In genomic region chr1:44777969-44778635, GRCh38 we compare ENCODE assay signal across 12 cellular contexts. TPM values are rescaled to one million over a fixed set of nuclear protein-coding genes. Genes with fewer than 3 reads are reported as not detected.
DNase-seq lines count a peak whose midpoint lies in the region; ATAC-seq and TF ChIP-seq lines count a peak whose summit lies in the region.
"Had no signal": no experiment of that assay in that cellular context is flagged by ENCODE, and none has a peak within 500 bp of the region (broad histone marks: within the 10 kb centered on the region; RNA-seq: fewer than 3 reads in every experiment).

No MANE protein-coding gene starts in this region.

- POLR2A ChIA-PET in HCT116 (lab: Charles Lee), result interaction anchor here (1.0 kb wide), 1 partner anchor 11 kb away, joined by 4 read pairs; no protein-coding TSS in a partner anchor
- POLR2A ChIA-PET in activated CD4-positive, alpha-beta memory T cell treated with anti-CD3 and anti-CD28 coated beads, Interleukin-2, amount 10 ng/mL, durations not matched to agents 7 days and 5 days (lab: Charles Lee), result interaction anchor here (1.0 to 17.1 kb wide), 10 partner anchors 7 to 562 kb away, joined by 3 to 454 read pairs (median 24); partner anchors contain the start of genes BEST4, BTBD19, DYNLT4 and HECTD3

- H3K79me2 ChIP-seq in HCT116 (ENCODE audit: insufficient read depth, low read length), result peaks cover 43% of the 10 kb centered on the region
- peaks cover 41% of the 10 kb centered on the region for H3K79me2 ChIP-seq in MM.1S (ENCODE audit: low read length)

- peak overlapping the region; percentile 58 for H3K27ac Mint-ChIP-seq in activated CD4-positive, alpha-beta memory T cell treated with anti-CD3 and anti-CD28 coated beads, Interleukin-2, amount 10 ng/mL, durations not matched to agents 7 days and 5 days
- peak overlapping the region; percentile 63 to 96 (median 95) for H3K27ac Mint-ChIP-seq in immature natural killer cell

- H3K27ac ChIP-seq in BLaER1 (0 out of 2 replicates have a peak overlapping the region, but pooled peaks have one; percentile 99), HCT116 (ENCODE audit: low read depth, low read length) (peak overlapping the region; percentile 86), coronary artery (no peak overlapping the region), MM.1S (ENCODE audit: low read length) (no peak overlapping the region)

- CTCF ChIA-PET in HCT116 (lab: Charles Lee), result no interaction called here
- CTCF ChIA-PET in activated CD4-positive, alpha-beta memory T cell treated with anti-CD3 and anti-CD28 coated beads, Interleukin-2, amount 10 ng/mL, durations not matched to agents 7 days and 5 days (lab: Charles Lee), result interaction anchor here (3.9 kb wide), 1 partner anchor 48 kb away, joined by 38 read pairs; the partner anchor contains the start of gene RNU5D-1

- H3K9ac ChIP-seq in BLaER1 (peak overlapping the region; percentile 98), HCT116 (ENCODE audit: low read length) (no peak overlapping the region), MM.1S (ENCODE audit: low read length) (no peak overlapping the region)

- H3K4me1 ChIP-seq in BLaER1 (peaks cover 43% of the 10 kb centered on the region), HCT116 (ENCODE audit: control insufficient read depth in 1 of 2, insufficient read depth in 2 of 2, low read length in 2 of 2) (peaks cover 10 to 24% of the 10 kb centered on the region in 2 experiments), MM.1S (ENCODE audit: low read length) (0 out of 2 replicates have a peak, but pooled peaks cover 7% of the 10 kb centered on the region)

- peaks cover 66% of the 10 kb centered on the region for H3K36me3 Mint-ChIP-seq in activated CD4-positive, alpha-beta memory T cell treated with anti-CD3 and anti-CD28 coated beads, Interleukin-2, amount 10 ng/mL, durations not matched to agents 7 days and 5 days (ENCODE audit: low read depth)
- H3K36me3 Mint-ChIP-seq in immature natural killer cell, result peaks cover 7 to 38% (median 24%) of the 10 kb centered on the region in 3 donors

- ATAC-seq in HCT116, result no peak

- 71 to 77% methylated on average over 13 of the region's 13 CpGs for WGBS in lower leg skin, 2 donors

- H3K9me3 Mint-ChIP-seq in activated CD4-positive, alpha-beta memory T cell treated with anti-CD3 and anti-CD28 coated beads, Interleukin-2, amount 10 ng/mL, durations not matched to agents 7 days and 5 days, result no peaks in the 10 kb centered on the region
- no peaks in the 10 kb centered on the region for H3K9me3 Mint-ChIP-seq in immature natural killer cell
- H3K9me3 Mint-ChIP-seq: naive B cell had no signal

- intact Hi-C loops in HCT116 (cut with micrococcal nuclease), result no loop called here
- intact Hi-C loops in lower leg skin (cut with DNase I; ENCODE audit: low total_unique reads), result no loop called here

- no peak for TF ChIP-seq RAD21 in HCT116 (IDR thresholded peaks at IDR 0.05; ENCODE audit: low read depth)

- DNase-seq in HCT116 (ENCODE audit: low read depth, low spot score), result no peak
- DNase-seq in activated CD4-positive, alpha-beta memory T cell treated with anti-CD3 and anti-CD28 coated beads, Interleukin-2, amount 10 ng/mL, durations not matched to agents 7 days and 5 days, result no peak
- DNase-seq in immature natural killer cell, result no peak
- DNase-seq in coronary artery (ENCODE audit: low spot score), result no peak
- DNase-seq in iPS-NIHi11 (ENCODE audit: low spot score), result no peak
- DNase-seq in MM.1S, result no peak
- DNase-seq in lower leg skin (ENCODE audit: low spot score in 2 of 2), result no peak
- DNase-seq: activated gamma-delta T cell, GOT3, naive B cell had no signal

- no TSS peak for BruUV-seq in HCT116 (replicated peaks; lab: Mats Ljungman, UMichigan)

- RAD21 ChIA-PET in HCT116 (lab: Charles Lee; ENCODE audit: low non-redundant PET in 1 of 2, low total read pairs in 2 of 2, uncharacterized antibody in 2 of 2, unreplicated experiment in 2 of 2), result no interaction called here

- H3K4me3 ChIP-seq in BLaER1 (peak overlapping the region; percentile 96), HCT116 (replicated peaks in 1 of 2; ENCODE audit: low read depth in 1 of 2, low read length in 2 of 2) (no peak overlapping the region), coronary artery (no peak overlapping the region), MM.1S (ENCODE audit: low read length) (no peak overlapping the region), lower leg skin (ENCODE audit: low read depth, poor library complexity, severe bottlenecking) (no peak overlapping the region)

- H2AFZ ChIP-seq in HCT116 (ENCODE audit: low read depth, low read length, poor library complexity, severe bottlenecking), result no peak overlapping the region
- H2AFZ ChIP-seq in MM.1S (ENCODE audit: low read length), result no peak overlapping the region

- peaks cover 46% of the 10 kb centered on the region for H3K4me1 Mint-ChIP-seq in activated CD4-positive, alpha-beta memory T cell treated with anti-CD3 and anti-CD28 coated beads, Interleukin-2, amount 10 ng/mL, durations not matched to agents 7 days and 5 days
- peaks cover 33 to 47% of the 10 kb centered on the region in 2 donors for H3K4me1 Mint-ChIP-seq in immature natural killer cell

- no peak for TF ChIP-seq CTCF in HCT116 (IDR thresholded peaks at IDR 0.05 in 2 of 3, conservative IDR thresholded peaks at IDR 0.05 in 1 of 3; ENCODE audit: borderline replicate concordance in 1 of 3, insufficient read depth in 1 of 3, low read depth in 2 of 3, low read length in 2 of 3)
- no peak for TF ChIP-seq CTCF in coronary artery (IDR thresholded peaks at IDR 0.05)
- TF ChIP-seq CTCF in MM.1S (IDR thresholded peaks at IDR 0.05; ENCODE audit: low read length), result no peak
- no peak for TF ChIP-seq CTCF in lower leg skin (IDR thresholded peaks at IDR 0.05)

- H4K20me1 ChIP-seq in BLaER1 (peaks cover 49% of the 10 kb centered on the region), HCT116 (ENCODE audit: insufficient read depth) (peaks cover 18% of the 10 kb centered on the region; the same call in 1 of the 2 replicates), MM.1S (ENCODE audit: insufficient read depth, low read length) (peaks cover 11% of the 10 kb centered on the region; the same call in 1 of the 2 replicates)

- no peaks in the 10 kb centered on the region for H3K27me3 ChIP-seq in BLaER1
- H3K27me3 ChIP-seq in HCT116 (ENCODE audit: insufficient read depth, low read length), result no peaks in the 10 kb centered on the region
- no peaks in the 10 kb centered on the region for H3K27me3 ChIP-seq in MM.1S (replicated peaks; ENCODE audit: insufficient read depth, low read length)

- peak overlapping the region; percentile 90 for H3K4me3 Mint-ChIP-seq in activated CD4-positive, alpha-beta memory T cell treated with anti-CD3 and anti-CD28 coated beads, Interleukin-2, amount 10 ng/mL, durations not matched to agents 7 days and 5 days
- peak overlapping the region in 2 of 5 donors; percentile 55 to 93 for H3K4me3 Mint-ChIP-seq in immature natural killer cell

- TF ChIP-seq POLR2A in HCT116 (IDR thresholded peaks at IDR 0.05; ENCODE audit: borderline replicate concordance, extremely low read depth, insufficient read depth, insufficient read length) (no peak), lower leg skin (IDR thresholded peaks at IDR 0.05) (no peak)

- H3K36me3 ChIP-seq in BLaER1 (peaks cover 65% of the 10 kb centered on the region), HCT116 (ENCODE audit: control insufficient read depth in 1 of 2, insufficient read depth in 2 of 2, low read length in 2 of 2) (peaks cover 28 to 49% of the 10 kb centered on the region in 2 experiments), MM.1S (replicated peaks; ENCODE audit: insufficient read depth, low read length) (peaks cover 18% of the 10 kb centered on the region)

- H3K4me2 ChIP-seq in BLaER1 (peak overlapping the region; percentile 98), HCT116 (ENCODE audit: low read length) (peak overlapping the region; percentile 99; the same call in 1 of the 2 replicates), MM.1S (ENCODE audit: low read depth, low read length) (no peak overlapping the region)

- peaks cover 52% of the 10 kb centered on the region for H3F3A ChIP-seq in MM.1S (ENCODE audit: insufficient read depth, low read length)

- H3K9me2 ChIP-seq in HCT116 (ENCODE audit: insufficient read depth) (no peaks in the 10 kb centered on the region), MM.1S (replicated peaks; ENCODE audit: insufficient read depth, low read length) (no peaks in the 10 kb centered on the region)

- no peaks in the 10 kb centered on the region for H3K27me3 Mint-ChIP-seq in activated CD4-positive, alpha-beta memory T cell treated with anti-CD3 and anti-CD28 coated beads, Interleukin-2, amount 10 ng/mL, durations not matched to agents 7 days and 5 days
- peaks cover 2 to 12% (median 9%) of the 10 kb centered on the region in 3 donors for H3K27me3 Mint-ChIP-seq in immature natural killer cell (ENCODE audit: low read depth in 3 of 3)
- H3K27me3 Mint-ChIP-seq: naive B cell had no signal

- no peaks in the 10 kb centered on the region for H3K9me3 ChIP-seq in BLaER1
- no peaks in the 10 kb centered on the region for H3K9me3 ChIP-seq in HCT116 (ENCODE audit: control insufficient read depth in 1 of 2, insufficient read depth in 1 of 2, low read depth in 1 of 2, low read length in 2 of 2)
- H3K9me3 ChIP-seq in MM.1S (replicated peaks; ENCODE audit: insufficient read depth, low read length), result no peaks in the 10 kb centered on the region

RNA-seq across cellular contexts. Expression of gene RPS8, which starts 2.8 kb away (rescaled TPM):
- total RNA-seq in HCT116 (2021; ENCODE audit: unreplicated experiment), result 2,296 TPM
- 2,510 and 2,655 TPM in 2 replicates for polyA plus RNA-seq in HCT116 (2012)
- total RNA-seq in activated CD4-positive, alpha-beta memory T cell treated with anti-CD3 and anti-CD28 coated beads, Interleukin-2, amount 10 ng/mL, durations not matched to agents 7 days and 5 days, result 1,000 to 10,000 TPM; 1,610 to 1,658 TPM
- 100 to 1,000 TPM; 412 to 772 (median 474) TPM for polyA plus RNA-seq in immature natural killer cell
- 1,000 to 10,000 TPM; 2,628 to 4,866 (median 3,019) TPM for total RNA-seq in lower leg skin

RNA-seq across cellular contexts. Expression of gene BEST4, which starts 9.9 kb away (rescaled TPM):
- 0.52 TPM for total RNA-seq in HCT116 (2021; ENCODE audit: unreplicated experiment)
- 0.26 and 0.35 TPM in 2 replicates for polyA plus RNA-seq in HCT116 (2012)
- 1 to 10 TPM; 1.0 to 1.3 TPM for total RNA-seq in activated CD4-positive, alpha-beta memory T cell treated with anti-CD3 and anti-CD28 coated beads, Interleukin-2, amount 10 ng/mL, durations not matched to agents 7 days and 5 days
- polyA plus RNA-seq in immature natural killer cell, result under 1 TPM in 1 of 3 donors, not detected in 2; 0.37 TPM
- total RNA-seq in lower leg skin, result under 1 TPM in 1 of 4 donors, not detected in 3; 0.23 TPM
- total RNA-seq: HT1080 had no signal

RNA-seq across cellular contexts. Expression of gene PLK3, which starts 22.1 kb away (rescaled TPM):
- total RNA-seq in HCT116 (2021; ENCODE audit: unreplicated experiment) (56.1 TPM), lower leg skin (10 to 100 TPM; 39.7 to 80.9 (median 44.9) TPM)
- 67.3 and 78.0 TPM in 2 replicates for polyA plus RNA-seq in HCT116 (2012)
- total RNA-seq in activated CD4-positive, alpha-beta memory T cell treated with anti-CD3 and anti-CD28 coated beads, Interleukin-2, amount 10 ng/mL, durations not matched to agents 7 days and 5 days, result 10 to 100 TPM; 62.8 to 63.5 TPM
- 1 to 10 TPM; 2.1 to 5.0 (median 2.1) TPM for polyA plus RNA-seq in immature natural killer cell

RNA-seq across cellular contexts. Expression of gene DYNLT4, which starts 29.0 kb away (rescaled TPM):
- total RNA-seq in HCT116 (2021; ENCODE audit: unreplicated experiment) (0.96 TPM), lower leg skin (1 to 10 TPM in 1 of 4 donors, not detected in 3; 2.4 TPM)
- polyA plus RNA-seq in HCT116 (2012), result 2.4 and 3.1 TPM in 2 replicates
- total RNA-seq in activated CD4-positive, alpha-beta memory T cell treated with anti-CD3 and anti-CD28 coated beads, Interleukin-2, amount 10 ng/mL, durations not matched to agents 7 days and 5 days, result 1 to 10 TPM; 1.9 to 2.2 TPM
- not detected for polyA plus RNA-seq in immature natural killer cell
- total RNA-seq: HT1080 had no signal

RNA-seq across cellular contexts. Expression of gene BTBD19, which starts 30.2 kb away (rescaled TPM):
- total RNA-seq in HCT116 (2021; ENCODE audit: unreplicated experiment) (11.6 TPM), lower leg skin (1 to 10 TPM; 1.0 to 4.0 (median 2.4) TPM)
- 5.2 and 6.1 TPM in 2 replicates for polyA plus RNA-seq in HCT116 (2012)
- total RNA-seq in activated CD4-positive, alpha-beta memory T cell treated with anti-CD3 and anti-CD28 coated beads, Interleukin-2, amount 10 ng/mL, durations not matched to agents 7 days and 5 days, result 1 to 10 TPM; 8.4 to 8.7 TPM
- under 1 TPM in 1 of 3 donors, not detected in 2; 0.38 TPM for polyA plus RNA-seq in immature natural killer cell

Comparison
In these comparisons a context has a peak if more than half of its experiments do, and no peak if none do; other contexts are left out.
1. H3K27ac ChIP-seq: peak in BLaER1 (single experiment) and HCT116 (single experiment); none in coronary artery (0 of 2) and MM.1S (single experiment).